In genomic region chr2:46167406-46167805, GRCh38 we compare ENCODE assay signal across 20 cellular contexts.
"Had no signal": no experiment of that assay in that cellular context is flagged by ENCODE, and none has a peak within 500 bp of the region (broad histone marks: within the 10 kb centered on the region; RNA-seq: fewer than 3 reads in every experiment).

No MANE protein-coding gene starts in this region.

- H2AFZ ChIP-seq: parathyroid adenoma had no signal

- H3K4me1 Mint-ChIP-seq: activated naive CD4-positive, alpha-beta T cell treated with anti-CD3 and anti-CD28 coated beads, Interleukin-2, amount 50 U/mL, for 24 hours; activated T-helper 17 cell treated with anti-CD3 and anti-CD28 coated beads, Interleukin-2, amount 50 U/mL, for 72 hours; central memory CD8-positive, alpha-beta T cell had no signal

- H3K36me3 ChIP-seq: adrenal gland, sigmoid colon, stomach had no signal

- H3K9me3 ChIP-seq: adrenal gland, body of pancreas, lower lobe of right lung, sigmoid colon, stomach, testis had no signal

- H3K27me3 Mint-ChIP-seq: activated naive CD4-positive, alpha-beta T cell treated with anti-CD3 and anti-CD28 coated beads, Interleukin-2, amount 50 U/mL, for 24 hours; activated T-helper 17 cell treated with anti-CD3 and anti-CD28 coated beads, Interleukin-2, amount 50 U/mL, for 72 hours; central memory CD8-positive, alpha-beta T cell; naive thymus-derived CD4-positive, alpha-beta T cell had no signal

- H3K9ac ChIP-seq: parathyroid adenoma had no signal

- H3K4me1 ChIP-seq: adrenal gland, body of pancreas had no signal

- H3K27me3 ChIP-seq: adrenal gland, body of pancreas, sigmoid colon, stomach, testis had no signal

- H3K4me3 ChIP-seq: adrenal gland, body of pancreas, coronary artery, lower lobe of right lung, sigmoid colon, stomach, testis had no signal

- H3K4me3 Mint-ChIP-seq: activated naive CD4-positive, alpha-beta T cell treated with anti-CD3 and anti-CD28 coated beads, Interleukin-2, amount 50 U/mL, for 24 hours; activated T-helper 17 cell treated with anti-CD3 and anti-CD28 coated beads, Interleukin-2, amount 50 U/mL, for 72 hours; central memory CD8-positive, alpha-beta T cell; naive thymus-derived CD4-positive, alpha-beta T cell had no signal

- H3K9me3 Mint-ChIP-seq: activated naive CD4-positive, alpha-beta T cell treated with anti-CD3 and anti-CD28 coated beads, Interleukin-2, amount 50 U/mL, for 24 hours; activated T-helper 17 cell treated with anti-CD3 and anti-CD28 coated beads, Interleukin-2, amount 50 U/mL, for 72 hours; central memory CD8-positive, alpha-beta T cell; naive thymus-derived CD4-positive, alpha-beta T cell had no signal

- DNase-seq: activated CD4-positive, alpha-beta T cell treated with anti-CD3 and anti-CD28 coated beads, Interleukin-2, amount 50 U/mL, for 4 hours; activated CD4-positive, CD25-positive, alpha-beta regulatory T cell treated with anti-CD3 and anti-CD28 coated beads, Interleukin-2, amount 50 U/mL, for 72 hours; adrenal gland; body of pancreas; effector CD4-positive, alpha-beta T cell; foreskin melanocyte; head of caudate nucleus; left cardiac atrium; lower lobe of right lung; naive thymus-derived CD4-positive, alpha-beta T cell; sigmoid colon; stimulated activated CD4-positive, alpha-beta T cell treated with anti-CD3 and anti-CD28 coated beads, Interleukin-1b, Interleukin-23, amount 100 ng/mL, for 48 hours; stomach; T-helper 1 cell; testis had no signal

- H3K27ac ChIP-seq: adrenal gland, body of pancreas, lower lobe of right lung, parathyroid adenoma, sigmoid colon, stomach, testis had no signal

- H3K27ac Mint-ChIP-seq: activated naive CD4-positive, alpha-beta T cell treated with anti-CD3 and anti-CD28 coated beads, Interleukin-2, amount 50 U/mL, for 24 hours; activated T-helper 17 cell treated with anti-CD3 and anti-CD28 coated beads, Interleukin-2, amount 50 U/mL, for 72 hours; naive thymus-derived CD4-positive, alpha-beta T cell had no signal

- ATAC-seq: activated T-helper 17 cell treated with anti-CD3 and anti-CD28 coated beads, Interleukin-2, amount 50 U/mL, for 72 hours; body of pancreas; left cardiac atrium; lower lobe of right lung; naive thymus-derived CD4-positive, alpha-beta T cell had no signal
